In genomic region chr2:120669121-120669952, GRCh38 we compare ENCODE assay signal across 9 cellular contexts.
DNase-seq lines count a peak whose midpoint lies in the region; ATAC-seq and TF ChIP-seq lines count a peak whose summit lies in the region.
"Had no signal": no experiment of that assay in that cellular context is flagged by ENCODE, and none has a peak within 500 bp of the region (broad histone marks: within the 10 kb centered on the region; RNA-seq: fewer than 3 reads in every experiment).

No MANE protein-coding gene starts in this region.

- H3K4me1 ChIP-seq in NT2/D1 (ENCODE audit: insufficient read depth, insufficient read length) (peaks cover 2% of the 10 kb centered on the region), foreskin keratinocyte (no peaks in the 10 kb centered on the region), ovary (ENCODE audit: insufficient read depth) (peaks cover 3% of the 10 kb centered on the region)

- H3K27me3 ChIP-seq in NT2/D1 (ENCODE audit: insufficient read depth, insufficient read length) (peaks cover 56% of the 10 kb centered on the region), foreskin keratinocyte (peaks cover 30% of the 10 kb centered on the region), ovary (no peaks in the 10 kb centered on the region)

- TF ChIP-seq CTCF in foreskin keratinocyte (conservative IDR thresholded peaks at IDR 0.05) (peak; percentile 36), ovary (IDR thresholded peaks at IDR 0.05) (no peak)

- H3K27ac ChIP-seq in foreskin keratinocyte (no peak overlapping the region), ovary (no peak overlapping the region)

- H3K4me3 ChIP-seq in NT2/D1 (ENCODE audit: insufficient read length, low read depth): no peak overlapping the region
- H3K4me3 ChIP-seq in ovary: no peak overlapping the region

- ATAC-seq in foreskin keratinocyte: peak; percentile 59

- H3K9me3 ChIP-seq in NT2/D1 (ENCODE audit: insufficient read depth, low read length) (peaks cover 32% of the 10 kb centered on the region), ovary (no peaks in the 10 kb centered on the region)

- no peaks in the 10 kb centered on the region for H3K36me3 ChIP-seq in NT2/D1 (ENCODE audit: insufficient read depth, insufficient read length, low read length)
- H3K36me3 ChIP-seq in ovary: no peaks in the 10 kb centered on the region

- TF ChIP-seq POLR2A in ovary (IDR thresholded peaks at IDR 0.05): no peak

- DNase-seq in DMS79 treated with DMSO at 0.1 percent for 48 hours (lab: John Stamatoyannopoulos, UW): peak; percentile 42
- DNase-seq in DMS79 (lab: John Stamatoyannopoulos, UW): no peak
- peak; percentile 30 for DNase-seq in NT2/D1 (ENCODE audit: low read depth, low spot score)
- DNase-seq in foreskin keratinocyte: no peak
- peak; percentile 31 for DNase-seq in stimulated activated CD8-positive, alpha-beta memory T cell treated with anti-CD3 and anti-CD28 coated beads, Interleukin-4, amount 100 ng/mL, for 48 hours
- DNase-seq in ovary: no peak
- no peak for DNase-seq in T-helper 1 cell
- DNase-seq in putamen (ENCODE audit: low spot score): no peak
- DNase-seq: NCI-H1048 had no signal

- intact Hi-C loops in ovary (cut with DNase I): loop anchor here in 1 of 4 donors (5.0 kb wide), 1 partner anchor 1737 kb away; no protein-coding TSS in a partner anchor

- H3K9ac ChIP-seq in NT2/D1 (ENCODE audit: insufficient read length, low read depth): peak overlapping the region; percentile 21

- 22 to 26% (median 23%) methylated on average over 23 of the region's 23 CpGs for whole genome bisulfite sequencing in ovary, 3 donors

- TF ChIP-seq EP300 in ovary (IDR thresholded peaks at IDR 0.05): no peak

Comparison
In these comparisons a context has a peak if more than half of its experiments do, and no peak if none do; other contexts are left out.
1. DNase-seq: peak in DMS79 treated with DMSO at 0.1 percent for 48 hours (single experiment), NT2/D1 (single experiment) and stimulated activated CD8-positive, alpha-beta memory T cell treated with anti-CD3 and anti-CD28 coated beads, Interleukin-4, amount 100 ng/mL, for 48 hours (single experiment); none in DMS79 (single experiment), foreskin keratinocyte (0 of 2), ovary (0 of 5), T-helper 1 cell (0 of 5) and putamen (single experiment).